ENCODE assay signal across 18 cellular contexts in genomic region chr12:42002563-42002962, GRCh38.
"Had no signal": no experiment of that assay in that cellular context is flagged by ENCODE, and none has a peak within 500 bp of the region (broad histone marks: within the 10 kb centered on the region; RNA-seq: fewer than 3 reads in every experiment).

No MANE protein-coding gene starts in this region.

- ATAC-seq: esophagus mucosa; gastrocnemius medialis; left ventricle myocardium superior; lower lobe of right lung; naive thymus-derived CD8-positive, alpha-beta T cell; psoas muscle; right cardiac atrium; stimulated activated naive B cell treated with anti-CD40 and anti-IgM and Interleukin-4, amounts not matched to agents 10 μg/mL and 1 μg/mL and 100 μg/mL, for 72 hours had no signal

- DNase-seq: dorsolateral prefrontal cortex; effector CD4-positive, alpha-beta T cell; foreskin fibroblast; gastrocnemius medialis; left ventricle myocardium superior; lower lobe of right lung; naive thymus-derived CD8-positive, alpha-beta T cell; nephron progenitor cell; nucleus accumbens; posterior cingulate gyrus; psoas muscle; right cardiac atrium; spleen; stimulated activated CD4-positive, alpha-beta T cell treated with anti-CD3 and anti-CD28 coated beads, Interleukin-15, amount 100 ng/mL, for 24 hours; stimulated activated CD4-positive, alpha-beta T cell treated with anti-CD3 and anti-CD28 coated beads, Interleukin-2, amount 100 ng/mL, for 48 hours; stimulated activated naive B cell treated with anti-CD40 and anti-IgM and Interleukin-4, amounts not matched to agents 10 μg/mL and 1 μg/mL and 100 μg/mL, for 72 hours; upper lobe of left lung had no signal
